8 cellular contexts compared by ENCODE assay signal in genomic region chr19:10270616-10271394, GRCh38. TPM values are rescaled to one million over a fixed set of nuclear protein-coding genes. Genes with fewer than 3 reads are reported as not detected.
DNase-seq lines count a peak whose midpoint lies in the region; ATAC-seq and TF ChIP-seq lines count a peak whose summit lies in the region.

ICAM1 (plus strand) TSS chr19:10271120; CDS start chr19:10271160, 40 bp downstream.

- no peaks in the 10 kb centered on the region for H4K20me1 ChIP-seq in Karpas-422 (ENCODE audit: insufficient read depth, low read depth, low read length)

- H3K4me1 ChIP-seq in Karpas-422 (ENCODE audit: low read length) (peaks cover 23% of the 10 kb centered on the region), BE2C (no peaks in the 10 kb centered on the region)

- no peaks in the 10 kb centered on the region for H3K79me2 ChIP-seq in Karpas-422 (ENCODE audit: low read length)

- peaks cover 49% of the 10 kb centered on the region for H3K27me3 Mint-ChIP-seq in WTC11 (ENCODE audit: low read depth)

- H3K9me2 ChIP-seq in Karpas-422 (replicated peaks; ENCODE audit: insufficient read depth, low read length), result no peaks in the 10 kb centered on the region

- 0 out of 2 replicates have a peak, but pooled peaks cover 4% of the 10 kb centered on the region for H3K4me1 Mint-ChIP-seq in WTC11

- intact Hi-C loops in left colon (cut with DNase I, micrococcal nuclease), result no loop called here

- H3K27ac ChIP-seq in Karpas-422 (ENCODE audit: low read length), result no peak within 1 kb of the TSS

- no peaks in the 10 kb centered on the region for H3K9me3 Mint-ChIP-seq in WTC11

- peak within 1 kb of the TSS; percentile 68 for H3K4me3 Mint-ChIP-seq in WTC11

- H3K27ac Mint-ChIP-seq in WTC11, result no peak within 1 kb of the TSS

- peak within 1 kb of the TSS; percentile 62 for H3K9ac ChIP-seq in Karpas-422 (ENCODE audit: low read length)

- DNase-seq in COLO668 (lab: John Stamatoyannopoulos, UW; ENCODE audit: unreplicated experiment) (peak; percentile 60), Karpas-422 (peak; percentile 71), WTC11 (ENCODE audit: low spot score) (peak; percentile 78), cardiac fibroblast (ENCODE audit: low read depth in 2 of 2) (peak; percentile 90 to 94), left colon (peak; percentile 83), BE2C (no peak)
- peak; percentile 74 for DNase-seq in stimulated activated CD4-positive, alpha-beta T cell treated with anti-CD3 and anti-CD28 coated beads, Interleukin-4, amount 100 ng/mL, for 24 hours

- TF ChIP-seq CTCF in WTC11 (IDR thresholded peaks at IDR 0.05) (no peak), cardiac fibroblast (IDR thresholded peaks at IDR 0.05; ENCODE audit: low read depth, low read length) (no peak), BE2C (IDR thresholded peaks at IDR 0.05; ENCODE audit: low read depth, low read length) (no peak)

- H2AFZ ChIP-seq in Karpas-422 (ENCODE audit: low read length), result peak within 1 kb of the TSS; percentile 91; the same call in 1 of the 2 replicates

- no peaks in the 10 kb centered on the region for H3K36me3 Mint-ChIP-seq in WTC11

- H3K4me3 ChIP-seq in Karpas-422 (ENCODE audit: low read length) (peak within 1 kb of the TSS; percentile 57), cardiac fibroblast (replicated peaks in 1 of 2; ENCODE audit: low read depth in 2 of 2, low read length in 2 of 2) (peak within 1 kb of the TSS; percentile 65 to 66), BE2C (ENCODE audit: low read depth, low read length) (no peak within 1 kb of the TSS)

- POLR2A ChIA-PET in WTC11 (lab: Charles Lee), result interaction anchor here (0.5 to 2.5 kb wide), 10 partner anchors 12 to 118 kb away, joined by 3 to 12 read pairs (median 6); partner anchors contain the start of genes ICAM4, ICAM5, RAVER1 and TYK2

- no peaks in the 10 kb centered on the region for H3K27me3 ChIP-seq in Karpas-422 (ENCODE audit: low read length)
- H3K27me3 ChIP-seq in BE2C, result peaks cover 62% of the 10 kb centered on the region

- peak; percentile 25 for ATAC-seq in GM19468 (IDR thresholded peaks at IDR 0.05; ENCODE audit: extremely low read depth, unreplicated experiment)
- ATAC-seq in WTC11, result peak; percentile 72
- ATAC-seq in left colon, result peak; percentile 66

- H3K36me3 ChIP-seq in Karpas-422 (ENCODE audit: insufficient read depth, low read length) (no peaks in the 10 kb centered on the region), BE2C (no peaks in the 10 kb centered on the region)

- H3K4me2 ChIP-seq in Karpas-422 (ENCODE audit: low read depth, low read length, poor library complexity, severe bottlenecking), result peak within 1 kb of the TSS; percentile 73

- H3K9me3 ChIP-seq in Karpas-422 (ENCODE audit: low read length) (no peaks in the 10 kb centered on the region), BE2C (no peaks in the 10 kb centered on the region)

- CTCF ChIA-PET in WTC11 (lab: Charles Lee), result interaction anchor here (0.6 to 6.1 kb wide), 32 partner anchors 9 to 588 kb away, joined by 3 to 180 read pairs (median 6); partner anchors contain the start of genes CDC37, DNM2, DNMT1 and FDX2

TF ChIP-seq in WTC11, 78 proteins besides CTCF, POLR2A, EP300 and RAD21 (continues in another document):
- 0 out of 2 replicates have a peak, but pooled peaks have one; percentile 62 for TF ChIP-seq ESRRA (CRISPR knock-in tag; IDR thresholded peaks at IDR 0.05; ENCODE audit: borderline replicate concordance)
- no peak for TF ChIP-seq ZNF317 (CRISPR knock-in tag; IDR thresholded peaks at IDR 0.05; ENCODE audit: borderline replicate concordance, low read depth)
- 0 out of 2 replicates have a peak, but pooled peaks have one; percentile 50 for TF ChIP-seq E2F4 (CRISPR knock-in tag; IDR thresholded peaks at IDR 0.05; ENCODE audit: borderline replicate concordance, low read depth)
- peak; percentile 83 for TF ChIP-seq GABPB1 (CRISPR knock-in tag; IDR thresholded peaks at IDR 0.05)
- TF ChIP-seq PRDM15 (CRISPR knock-in tag; IDR thresholded peaks at IDR 0.05), result no peak
- TF ChIP-seq ZNF425 (CRISPR knock-in tag; conservative IDR thresholded peaks at IDR 0.05), result no peak
- peak; percentile 67; the same call in 1 of the 2 replicates for TF ChIP-seq RELA (CRISPR knock-in tag; IDR thresholded peaks at IDR 0.05; ENCODE audit: borderline replicate concordance)

RNA-seq across cellular contexts. Expression of gene ICAM1, which starts in this region (rescaled TPM):
- total RNA-seq in Karpas-422 (2014; rRNA removed; shearing (Covaris generic); ENCODE audit: low replicate concordance), result 1.8 and 5.1 TPM in 2 replicates
- total RNA-seq in WTC11 (2021), result 3.8 to 5.4 TPM (median 4.8 TPM) in 3 replicates
- total RNA-seq in left colon, result 1 to 10 TPM; 7.7 to 8.7 TPM
- polyA plus RNA-seq in BE2C (2012; ENCODE audit: insufficient read depth, insufficient read length, low read depth), result 0.54 TPM
